In genomic region chr10:11700539-11700938, GRCh38 we compare ENCODE assay signal across 9 cellular contexts.
"Had no signal": no experiment of that assay in that cellular context is flagged by ENCODE, and none has a peak within 500 bp of the region (broad histone marks: within the 10 kb centered on the region; RNA-seq: fewer than 3 reads in every experiment).

No MANE protein-coding gene starts in this region.

- ATAC-seq: HCT116, K562 had no signal

- H3K4me1 ChIP-seq: HAP-1 had no signal

- H2AFZ ChIP-seq: GM23248 had no signal

- H3K9me3 ChIP-seq: HAP-1 had no signal

- FAIRE-seq: HTR-8/SVneo, K562 had no signal

- H3K36me3 ChIP-seq: HAP-1 had no signal

- H3K9ac ChIP-seq: GM23248 had no signal

- DNase-seq: GM23248, GOT3, H7, IMR-90, KG1 had no signal

- H3K27ac ChIP-seq: GM23248 had no signal

- H3K4me3 ChIP-seq: GM23248, HAP-1, K562 had no signal
